In the genomic region with DNA sequence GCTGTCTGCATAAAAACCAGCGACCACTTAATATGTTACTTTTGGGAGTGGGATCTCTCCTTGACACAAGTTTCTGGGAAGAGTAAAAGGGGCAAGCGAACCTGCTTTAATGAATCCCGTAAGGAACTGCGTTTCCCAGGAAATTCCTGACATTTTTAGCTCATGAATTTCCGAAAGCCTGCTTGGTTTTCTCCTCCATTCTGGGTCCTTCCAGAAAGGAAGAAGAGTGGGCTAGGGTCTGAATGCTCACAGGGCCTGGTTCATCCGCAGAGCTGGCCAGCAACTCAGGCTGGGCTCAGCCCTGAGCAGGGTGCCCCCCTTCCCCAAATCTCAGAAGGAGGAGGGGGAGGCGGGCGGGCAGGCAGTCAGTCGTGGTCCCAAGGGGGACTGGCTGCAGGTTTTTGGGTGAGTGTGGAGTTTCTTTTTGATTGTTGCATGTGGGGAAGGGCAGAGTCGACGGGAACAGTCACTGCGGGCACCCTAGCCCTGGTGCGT, we compare ENCODE assay signal across 8 cellular contexts. TPM values are rescaled to one million over a fixed set of nuclear protein-coding genes. Genes with fewer than 3 reads are reported as not detected.
DNase-seq lines count a peak whose midpoint lies in the region; ATAC-seq, FAIRE-seq and TF ChIP-seq lines count a peak whose summit lies in the region.

No MANE protein-coding gene starts in this region.

- DNase-seq in activated T-cell treated with anti-CD3 and anti-CD28 coated beads, Interleukin-2, amount 50 U/mL, for 4 hours, result no peak
- no peak for DNase-seq in activated T-cell treated with anti-CD3 and anti-CD28 coated beads for 4 hours
- no peak for DNase-seq in activated naive CD8-positive, alpha-beta T cell treated with anti-CD3 and anti-CD28 coated beads, Interleukin-2, amount 10 ng/mL, durations not matched to agents 7 days and 5 days
- DNase-seq in kidney, result no peak
- DNase-seq in thyroid gland, result peak in 1 of 2 donors; percentile 3
- DNase-seq in SW 1271 (lab: John Stamatoyannopoulos, UW), result no peak
- no peak for DNase-seq in C1 segment of cervical spinal cord (lab: John Stamatoyannopoulos, UW)

- WGBS in thyroid gland, 2 donors, result 45 to 68% methylated on average over 6 to 12 of the region's 13 CpGs

- H3K27ac Mint-ChIP-seq in activated naive CD8-positive, alpha-beta T cell treated with anti-CD3 and anti-CD28 coated beads, Interleukin-2, amount 10 ng/mL, durations not matched to agents 7 days and 5 days, result peak overlapping the region; percentile 60

- peak overlapping the region; percentile 85 for H3K4me3 Mint-ChIP-seq in activated T-cell treated with anti-CD3 and anti-CD28 coated beads, Interleukin-2, amount 50 U/mL, for 4 hours
- H3K4me3 Mint-ChIP-seq in activated naive CD8-positive, alpha-beta T cell treated with anti-CD3 and anti-CD28 coated beads, Interleukin-2, amount 10 ng/mL, durations not matched to agents 7 days and 5 days, result peak overlapping the region; percentile 97

- H3K27me3 Mint-ChIP-seq in activated T-cell treated with anti-CD3 and anti-CD28 coated beads, Interleukin-2, amount 50 U/mL, for 4 hours (ENCODE audit: low read depth), result peaks cover 4% of the 10 kb centered on the region
- peaks cover 18% of the 10 kb centered on the region for H3K27me3 Mint-ChIP-seq in activated naive CD8-positive, alpha-beta T cell treated with anti-CD3 and anti-CD28 coated beads, Interleukin-2, amount 10 ng/mL, durations not matched to agents 7 days and 5 days

- H3K27me3 ChIP-seq in thyroid gland, result no peaks in the 10 kb centered on the region

- intact Hi-C loops in kidney (cut with DNase I) (no loop called here), thyroid gland (cut with DNase I) (loop anchor here (5.0 kb wide), 1 partner anchor 35 kb away; no protein-coding TSS in a partner anchor)

- H3K9me3 Mint-ChIP-seq in activated T-cell treated with anti-CD3 and anti-CD28 coated beads, Interleukin-2, amount 50 U/mL, for 4 hours, result no peaks in the 10 kb centered on the region
- no peaks in the 10 kb centered on the region for H3K9me3 Mint-ChIP-seq in activated naive CD8-positive, alpha-beta T cell treated with anti-CD3 and anti-CD28 coated beads, Interleukin-2, amount 10 ng/mL, durations not matched to agents 7 days and 5 days

- POLR2A ChIA-PET in activated naive CD8-positive, alpha-beta T cell treated with anti-CD3 and anti-CD28 coated beads, Interleukin-2, amount 10 ng/mL, durations not matched to agents 7 days and 5 days (lab: Charles Lee), result interaction anchor here (0.6 to 1.3 kb wide), 3 partner anchors 11 to 224 kb away, joined by 3 to 6 read pairs (median 3); no protein-coding TSS in a partner anchor

- H3K4me3 ChIP-seq in kidney (ENCODE audit: low read length in 2 of 2) (peak overlapping the region in 1 of 2 donors; percentile 80), thyroid gland (replicated peaks in 1 of 3) (peak overlapping the region in 1 of 3 donors; percentile 79)

- H3K36me3 Mint-ChIP-seq in activated T-cell treated with anti-CD3 and anti-CD28 coated beads, Interleukin-2, amount 50 U/mL, for 4 hours (ENCODE audit: insufficient read depth), result no peaks in the 10 kb centered on the region
- H3K36me3 Mint-ChIP-seq in activated naive CD8-positive, alpha-beta T cell treated with anti-CD3 and anti-CD28 coated beads, Interleukin-2, amount 10 ng/mL, durations not matched to agents 7 days and 5 days, result peaks cover 5% of the 10 kb centered on the region

- TF ChIP-seq POLR2A in thyroid gland (IDR thresholded peaks at IDR 0.05), result no peak

- peaks cover 16 to 30% of the 10 kb centered on the region in 2 donors for H3K4me1 ChIP-seq in kidney (ENCODE audit: control insufficient read depth in 1 of 2, insufficient read depth in 1 of 2, low read depth in 1 of 2, low read length in 2 of 2)
- peaks cover 45 to 47% of the 10 kb centered on the region in 2 donors for H3K4me1 ChIP-seq in thyroid gland

- peak overlapping the region; percentile 90 to 93 for H3K27ac ChIP-seq in kidney (ENCODE audit: low read depth in 2 of 2, low read length in 2 of 2)
- H3K27ac ChIP-seq in thyroid gland, result peak overlapping the region in 2 of 3 donors; percentile 92 to 94

- TF ChIP-seq CTCF in kidney (IDR thresholded peaks at IDR 0.05; ENCODE audit: borderline replicate concordance, extremely low read depth, insufficient read depth) (no peak), thyroid gland (IDR thresholded peaks at IDR 0.05) (no peak)

- no peak for FAIRE-seq in kidney (lab: Jason Lieb, UNC)

- H3K4me1 Mint-ChIP-seq in activated T-cell treated with anti-CD3 and anti-CD28 coated beads, Interleukin-2, amount 50 U/mL, for 4 hours (ENCODE audit: low read depth), result peaks cover 65% of the 10 kb centered on the region
- H3K4me1 Mint-ChIP-seq in activated naive CD8-positive, alpha-beta T cell treated with anti-CD3 and anti-CD28 coated beads, Interleukin-2, amount 10 ng/mL, durations not matched to agents 7 days and 5 days, result peaks cover 49% of the 10 kb centered on the region

- no peak for ATAC-seq in activated T-cell treated with anti-CD3 and anti-CD28 coated beads, Interleukin-2, amount 50 U/mL, for 4 hours
- no peak for ATAC-seq in activated naive CD8-positive, alpha-beta T cell treated with anti-CD3 and anti-CD28 coated beads, Interleukin-2, amount 10 ng/mL, durations not matched to agents 7 days and 5 days (ENCODE audit: low read depth)
- ATAC-seq in GM19328 (IDR thresholded peaks at IDR 0.05; ENCODE audit: unreplicated experiment), result no peak

- H3K9ac ChIP-seq in kidney (ENCODE audit: low read length in 2 of 2), result peak overlapping the region; percentile 63 to 84

- H3K36me3 ChIP-seq in kidney (ENCODE audit: control insufficient read depth in 1 of 2, insufficient read depth in 2 of 2, low read length in 2 of 2) (no peaks in the 10 kb centered on the region), thyroid gland (no peaks in the 10 kb centered on the region)

- H3K9me3 ChIP-seq in kidney (ENCODE audit: control insufficient read depth in 1 of 2, low read length in 2 of 2), result no peaks in the 10 kb centered on the region
- no peaks in the 10 kb centered on the region for H3K9me3 ChIP-seq in thyroid gland

RNA-seq across cellular contexts. Expression of a gene that starts 1.2 kb away (rescaled TPM):
- total RNA-seq in activated T-cell treated with anti-CD3 and anti-CD28 coated beads, Interleukin-2, amount 50 U/mL, for 4 hours, result 1 to 10 TPM; 9.8 to 9.9 (median 9.8) TPM
- 10 to 100 TPM; 19.8 TPM for total RNA-seq in activated naive CD8-positive, alpha-beta T cell treated with anti-CD3 and anti-CD28 coated beads, Interleukin-2, amount 10 ng/mL, durations not matched to agents 7 days and 5 days
- total RNA-seq in kidney (31.6 TPM), thyroid gland (10 to 100 TPM; 37.4 to 60.5 (median 44.7) TPM)
- 4.7 TPM for polyA plus RNA-seq in kidney (ENCODE audit: insufficient read depth, low read depth, low replicate concordance)

RNA-seq across cellular contexts. Expression of a gene that starts 13.0 kb away (rescaled TPM):
- 1 to 10 TPM; 1.0 to 1.8 (median 1.5) TPM for total RNA-seq in activated T-cell treated with anti-CD3 and anti-CD28 coated beads, Interleukin-2, amount 50 U/mL, for 4 hours
- total RNA-seq in activated naive CD8-positive, alpha-beta T cell treated with anti-CD3 and anti-CD28 coated beads, Interleukin-2, amount 10 ng/mL, durations not matched to agents 7 days and 5 days, result 1 to 10 TPM; 6.9 to 7.3 TPM
- total RNA-seq in kidney (15.5 TPM), thyroid gland (10 to 100 TPM; 25.1 to 41.3 (median 28.6) TPM)
- 13.2 TPM for polyA plus RNA-seq in kidney (ENCODE audit: insufficient read depth, low read depth, low replicate concordance)
